8 cellular contexts compared by ENCODE assay signal in genomic region chr12:53065975-53066593, GRCh38. TPM values are rescaled to one million over a fixed set of nuclear protein-coding genes. Genes with fewer than 3 reads are reported as not detected.
DNase-seq lines count a peak whose midpoint lies in the region; ATAC-seq and TF ChIP-seq lines count a peak whose summit lies in the region.

No MANE protein-coding gene starts in this region.

- peaks cover 15% of the 10 kb centered on the region for H3K36me3 Mint-ChIP-seq in T-helper 1 cell treated with Interleukin-12 subunit alpha and Interleukin-12 subunit beta and Interleukin-4 antibody, amounts not matched to agents 30 μg/mL and 1 μg/mL, for 36 hours (ENCODE audit: low read depth)

- peak; percentile 88 to 93 for TF ChIP-seq CTCF in right atrium auricular region (IDR thresholded peaks at IDR 0.05)
- peak; percentile 84 for TF ChIP-seq CTCF in retinal pigment epithelial cell (conservative IDR thresholded peaks at IDR 0.05; ENCODE audit: low read depth, low read length)

- peaks cover 0 to 84% of the 10 kb centered on the region in 2 donors for H3K4me1 ChIP-seq in right atrium auricular region

- H3K27me3 Mint-ChIP-seq in T-helper 1 cell treated with Interleukin-12 subunit alpha and Interleukin-12 subunit beta and Interleukin-4 antibody, amounts not matched to agents 30 μg/mL and 1 μg/mL, for 36 hours (ENCODE audit: low read depth) = no peaks in the 10 kb centered on the region

- no peak overlapping the region for H3K4me3 Mint-ChIP-seq in T-helper 1 cell treated with Interleukin-12 subunit alpha and Interleukin-12 subunit beta and Interleukin-4 antibody, amounts not matched to agents 30 μg/mL and 1 μg/mL, for 36 hours

- H3K36me3 ChIP-seq in right atrium auricular region = peaks cover 61% of the 10 kb centered on the region

- H3K27ac Mint-ChIP-seq in T-helper 1 cell treated with Interleukin-12 subunit alpha and Interleukin-12 subunit beta and Interleukin-4 antibody, amounts not matched to agents 30 μg/mL and 1 μg/mL, for 36 hours = peak overlapping the region; percentile 23

- H3K4me3 ChIP-seq in right atrium auricular region = no peak overlapping the region
- H3K4me3 ChIP-seq in retinal pigment epithelial cell (ENCODE audit: low read length) = no peak overlapping the region

- H3K9me3 ChIP-seq in right atrium auricular region = no peaks in the 10 kb centered on the region

- no peak for ATAC-seq in HG03039 (IDR thresholded peaks at IDR 0.05; ENCODE audit: unreplicated experiment)
- ATAC-seq in HG03159 (IDR thresholded peaks at IDR 0.05; ENCODE audit: unreplicated experiment) = no peak

- peaks cover 4% of the 10 kb centered on the region for H3K4me1 Mint-ChIP-seq in T-helper 1 cell treated with Interleukin-12 subunit alpha and Interleukin-12 subunit beta and Interleukin-4 antibody, amounts not matched to agents 30 μg/mL and 1 μg/mL, for 36 hours (ENCODE audit: low read depth)

- DNase-seq in ELF-1 (ENCODE audit: low read depth, low spot score) (peak; percentile 86), MV-4-11 (lab: John Stamatoyannopoulos, UW) (peak; percentile 8), right atrium auricular region (ENCODE audit: low spot score) (peak; percentile 86), retinal pigment epithelial cell (ENCODE audit: low read depth) (no peak)

- H3K27me3 ChIP-seq in right atrium auricular region = no peaks in the 10 kb centered on the region

- H3K27ac ChIP-seq in angular gyrus (ENCODE audit: low read depth, low read length) = peak overlapping the region; percentile 43
- H3K27ac ChIP-seq in right atrium auricular region = peak overlapping the region; percentile 67 to 80

- no peaks in the 10 kb centered on the region for H3K9me3 Mint-ChIP-seq in T-helper 1 cell treated with Interleukin-12 subunit alpha and Interleukin-12 subunit beta and Interleukin-4 antibody, amounts not matched to agents 30 μg/mL and 1 μg/mL, for 36 hours

RNA-seq across cellular contexts. Expression of gene SPRYD3, which starts 13.1 kb away (rescaled TPM):
- total RNA-seq in right atrium auricular region = 10 to 100 TPM; 33.5 to 64.5 TPM

RNA-seq across cellular contexts. Expression of gene TNS2, which starts 16.2 kb away (rescaled TPM):
- 100 to 1,000 TPM in 1 of 2 donors, 10 to 100 TPM in 1; 76.2 to 153 TPM for total RNA-seq in right atrium auricular region

RNA-seq across cellular contexts. Expression of gene IGFBP6, which starts 31.4 kb away (rescaled TPM):
- total RNA-seq in right atrium auricular region = 100 to 1,000 TPM in 1 of 2 donors, 10 to 100 TPM in 1; 99.0 to 358 TPM

RNA-seq across cellular contexts. Expression of gene SOAT2, which starts 37.2 kb away (rescaled TPM):
- not detected for total RNA-seq in right atrium auricular region

RNA-seq across cellular contexts. Expression of gene EIF4B, which starts 59.8 kb away (rescaled TPM):
- total RNA-seq in right atrium auricular region = 100 to 1,000 TPM; 272 to 383 TPM
